1 cellular context compared by ENCODE assay signal in the genomic region with DNA sequence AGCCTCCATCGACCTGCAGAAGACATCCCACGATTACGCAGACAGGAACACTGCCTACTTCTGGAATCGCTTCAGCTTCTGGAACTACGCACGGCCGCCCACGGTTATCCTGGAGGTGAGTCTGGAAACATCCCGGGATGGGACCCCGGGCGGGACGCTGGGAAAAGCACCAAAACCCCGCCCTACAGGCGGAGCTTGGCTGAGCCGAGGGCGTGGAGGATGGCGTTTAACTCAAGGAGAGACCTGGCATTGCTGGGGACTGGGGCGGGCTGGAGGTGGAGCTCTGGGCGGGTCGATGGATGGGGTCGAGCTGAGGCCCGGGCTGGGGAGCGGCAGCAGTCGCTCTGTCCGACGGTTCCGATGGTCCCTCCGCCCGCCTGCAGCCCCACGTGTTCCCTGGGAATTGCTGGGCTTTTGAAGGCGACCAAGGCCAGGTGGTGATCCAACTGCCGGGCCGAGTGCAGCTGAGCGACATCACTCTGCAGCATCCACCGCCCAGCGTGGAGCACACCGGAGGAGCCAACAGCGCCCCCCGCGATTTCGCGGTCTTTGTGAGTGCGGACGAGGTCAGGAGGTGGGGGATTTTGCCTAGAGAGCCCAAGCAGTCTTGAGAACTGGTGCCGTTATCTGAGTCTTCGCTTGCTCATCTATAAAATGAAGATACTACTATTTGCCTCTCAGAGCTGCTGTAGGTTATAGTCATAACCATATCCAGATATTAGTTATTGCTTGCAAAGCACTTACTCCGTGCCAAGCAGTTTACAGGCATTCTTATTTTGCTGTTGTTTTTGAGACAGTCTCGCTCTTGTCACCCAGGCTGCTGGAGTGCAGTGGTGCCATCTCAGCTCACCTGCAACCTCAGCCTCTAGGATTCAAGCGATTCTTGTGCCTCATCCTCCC.
TF ChIP-seq lines count a peak whose summit lies in the region.

No MANE protein-coding gene starts in this region.

TF ChIP-seq in H1, 55 proteins besides CTCF, POLR2A, EP300 and RAD21 (continued from another document):
- TF ChIP-seq, protein P1, sequence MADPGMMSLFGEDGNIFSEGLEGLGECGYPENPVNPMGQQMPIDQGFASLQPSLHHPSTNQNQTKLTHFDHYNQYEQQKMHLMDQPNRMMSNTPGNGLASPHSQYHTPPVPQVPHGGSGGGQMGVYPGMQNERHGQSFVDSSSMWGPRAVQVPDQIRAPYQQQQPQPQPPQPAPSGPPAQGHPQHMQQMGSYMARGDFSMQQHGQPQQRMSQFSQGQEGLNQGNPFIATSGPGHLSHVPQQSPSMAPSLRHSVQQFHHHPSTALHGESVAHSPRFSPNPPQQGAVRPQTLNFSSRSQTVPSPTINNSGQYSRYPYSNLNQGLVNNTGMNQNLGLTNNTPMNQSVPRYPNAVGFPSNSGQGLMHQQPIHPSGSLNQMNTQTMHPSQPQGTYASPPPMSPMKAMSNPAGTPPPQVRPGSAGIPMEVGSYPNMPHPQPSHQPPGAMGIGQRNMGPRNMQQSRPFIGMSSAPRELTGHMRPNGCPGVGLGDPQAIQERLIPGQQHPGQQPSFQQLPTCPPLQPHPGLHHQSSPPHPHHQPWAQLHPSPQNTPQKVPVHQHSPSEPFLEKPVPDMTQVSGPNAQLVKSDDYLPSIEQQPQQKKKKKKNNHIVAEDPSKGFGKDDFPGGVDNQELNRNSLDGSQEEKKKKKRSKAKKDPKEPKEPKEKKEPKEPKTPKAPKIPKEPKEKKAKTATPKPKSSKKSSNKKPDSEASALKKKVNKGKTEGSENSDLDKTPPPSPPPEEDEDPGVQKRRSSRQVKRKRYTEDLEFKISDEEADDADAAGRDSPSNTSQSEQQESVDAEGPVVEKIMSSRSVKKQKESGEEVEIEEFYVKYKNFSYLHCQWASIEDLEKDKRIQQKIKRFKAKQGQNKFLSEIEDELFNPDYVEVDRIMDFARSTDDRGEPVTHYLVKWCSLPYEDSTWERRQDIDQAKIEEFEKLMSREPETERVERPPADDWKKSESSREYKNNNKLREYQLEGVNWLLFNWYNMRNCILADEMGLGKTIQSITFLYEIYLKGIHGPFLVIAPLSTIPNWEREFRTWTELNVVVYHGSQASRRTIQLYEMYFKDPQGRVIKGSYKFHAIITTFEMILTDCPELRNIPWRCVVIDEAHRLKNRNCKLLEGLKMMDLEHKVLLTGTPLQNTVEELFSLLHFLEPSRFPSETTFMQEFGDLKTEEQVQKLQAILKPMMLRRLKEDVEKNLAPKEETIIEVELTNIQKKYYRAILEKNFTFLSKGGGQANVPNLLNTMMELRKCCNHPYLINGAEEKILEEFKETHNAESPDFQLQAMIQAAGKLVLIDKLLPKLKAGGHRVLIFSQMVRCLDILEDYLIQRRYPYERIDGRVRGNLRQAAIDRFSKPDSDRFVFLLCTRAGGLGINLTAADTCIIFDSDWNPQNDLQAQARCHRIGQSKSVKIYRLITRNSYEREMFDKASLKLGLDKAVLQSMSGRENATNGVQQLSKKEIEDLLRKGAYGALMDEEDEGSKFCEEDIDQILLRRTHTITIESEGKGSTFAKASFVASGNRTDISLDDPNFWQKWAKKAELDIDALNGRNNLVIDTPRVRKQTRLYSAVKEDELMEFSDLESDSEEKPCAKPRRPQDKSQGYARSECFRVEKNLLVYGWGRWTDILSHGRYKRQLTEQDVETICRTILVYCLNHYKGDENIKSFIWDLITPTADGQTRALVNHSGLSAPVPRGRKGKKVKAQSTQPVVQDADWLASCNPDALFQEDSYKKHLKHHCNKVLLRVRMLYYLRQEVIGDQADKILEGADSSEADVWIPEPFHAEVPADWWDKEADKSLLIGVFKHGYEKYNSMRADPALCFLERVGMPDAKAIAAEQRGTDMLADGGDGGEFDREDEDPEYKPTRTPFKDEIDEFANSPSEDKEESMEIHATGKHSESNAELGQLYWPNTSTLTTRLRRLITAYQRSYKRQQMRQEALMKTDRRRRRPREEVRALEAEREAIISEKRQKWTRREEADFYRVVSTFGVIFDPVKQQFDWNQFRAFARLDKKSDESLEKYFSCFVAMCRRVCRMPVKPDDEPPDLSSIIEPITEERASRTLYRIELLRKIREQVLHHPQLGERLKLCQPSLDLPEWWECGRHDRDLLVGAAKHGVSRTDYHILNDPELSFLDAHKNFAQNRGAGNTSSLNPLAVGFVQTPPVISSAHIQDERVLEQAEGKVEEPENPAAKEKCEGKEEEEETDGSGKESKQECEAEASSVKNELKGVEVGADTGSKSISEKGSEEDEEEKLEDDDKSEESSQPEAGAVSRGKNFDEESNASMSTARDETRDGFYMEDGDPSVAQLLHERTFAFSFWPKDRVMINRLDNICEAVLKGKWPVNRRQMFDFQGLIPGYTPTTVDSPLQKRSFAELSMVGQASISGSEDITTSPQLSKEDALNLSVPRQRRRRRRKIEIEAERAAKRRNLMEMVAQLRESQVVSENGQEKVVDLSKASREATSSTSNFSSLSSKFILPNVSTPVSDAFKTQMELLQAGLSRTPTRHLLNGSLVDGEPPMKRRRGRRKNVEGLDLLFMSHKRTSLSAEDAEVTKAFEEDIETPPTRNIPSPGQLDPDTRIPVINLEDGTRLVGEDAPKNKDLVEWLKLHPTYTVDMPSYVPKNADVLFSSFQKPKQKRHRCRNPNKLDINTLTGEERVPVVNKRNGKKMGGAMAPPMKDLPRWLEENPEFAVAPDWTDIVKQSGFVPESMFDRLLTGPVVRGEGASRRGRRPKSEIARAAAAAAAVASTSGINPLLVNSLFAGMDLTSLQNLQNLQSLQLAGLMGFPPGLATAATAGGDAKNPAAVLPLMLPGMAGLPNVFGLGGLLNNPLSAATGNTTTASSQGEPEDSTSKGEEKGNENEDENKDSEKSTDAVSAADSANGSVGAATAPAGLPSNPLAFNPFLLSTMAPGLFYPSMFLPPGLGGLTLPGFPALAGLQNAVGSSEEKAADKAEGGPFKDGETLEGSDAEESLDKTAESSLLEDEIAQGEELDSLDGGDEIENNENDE (IDR thresholded peaks at IDR 0.05; ENCODE audit: insufficient replicate concordance, low read length), result no peak
